Comparison of ENCODE assay signal across 13 cellular contexts in the genomic region with DNA sequence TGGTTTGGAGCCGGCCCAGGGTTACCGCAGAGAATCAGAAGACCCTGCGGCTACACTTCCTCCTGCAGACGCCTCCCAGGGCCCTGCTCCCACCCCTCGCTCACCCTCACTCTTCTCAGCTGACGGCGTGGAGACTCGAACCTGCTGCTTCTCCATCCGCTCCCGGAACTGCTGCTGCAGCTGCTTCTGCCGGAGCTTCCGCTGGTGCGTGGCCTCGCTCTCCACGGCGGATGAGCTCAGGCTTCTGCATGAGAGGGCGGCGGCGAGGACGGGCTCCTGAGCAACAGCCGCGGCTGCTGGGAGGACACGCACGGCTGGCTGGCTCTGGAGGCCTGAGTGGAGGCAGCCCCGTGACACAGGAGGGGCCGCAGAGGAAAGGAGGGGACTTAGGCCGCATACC. TPM values are rescaled to one million over a fixed set of nuclear protein-coding genes. Genes with fewer than 3 reads are reported as not detected.
A peak's percentile ranks its signal among the peaks of the same experiment; 100 is the strongest.
DNase-seq lines count a peak whose midpoint lies in the region; ATAC-seq and TF ChIP-seq lines count a peak whose summit lies in the region.
"Had no signal": no experiment of that assay in that cellular context is flagged by ENCODE, and none has a peak within 500 bp of the region (broad histone marks: within the 10 kb centered on the region; RNA-seq: fewer than 3 reads in every experiment).

No MANE protein-coding gene starts in this region.

- H3K36me3 ChIP-seq in kidney epithelial cell (ENCODE audit: control insufficient read depth, insufficient read depth, low read length) (peaks cover 2% of the 10 kb centered on the region), thymus (ENCODE audit: control insufficient read depth, insufficient read depth) (peaks cover 52% of the 10 kb centered on the region), sigmoid colon (peaks cover 21 to 82% (median 37%) of the 10 kb centered on the region in 4 donors)

- H3K4me1 ChIP-seq in thymus (ENCODE audit: control insufficient read depth, insufficient read depth, low read length) (peaks cover 7% of the 10 kb centered on the region), sigmoid colon (no peaks in the 10 kb centered on the region)
- H3K4me1 ChIP-seq: parathyroid adenoma had no signal

- peak overlapping the region; percentile 60 for H3K4me3 Mint-ChIP-seq in activated naive CD4-positive, alpha-beta T cell treated with anti-CD3 and anti-CD28 coated beads for 36 hours
- H3K4me3 Mint-ChIP-seq in activated CD8-positive, alpha-beta memory T cell treated with anti-CD3 and anti-CD28 coated beads, Interleukin-2, amount 10 ng/mL, durations not matched to agents 7 days and 5 days = peak overlapping the region; percentile 25

- 60% methylated on average over 27 of the region's 27 CpGs for WGBS in thymus
- 83 to 92% methylated on average over 27 of the region's 27 CpGs for WGBS in sigmoid colon, 2 donors

- H3K4me1 Mint-ChIP-seq in activated naive CD4-positive, alpha-beta T cell treated with anti-CD3 and anti-CD28 coated beads for 36 hours (ENCODE audit: low read depth) = peaks cover 20% of the 10 kb centered on the region
- peaks cover 24% of the 10 kb centered on the region for H3K4me1 Mint-ChIP-seq in activated CD8-positive, alpha-beta memory T cell treated with anti-CD3 and anti-CD28 coated beads, Interleukin-2, amount 10 ng/mL, durations not matched to agents 7 days and 5 days

- CTCF ChIA-PET in activated naive CD4-positive, alpha-beta T cell treated with anti-CD3 and anti-CD28 coated beads for 36 hours (lab: Charles Lee) = no interaction called here
- CTCF ChIA-PET in activated CD8-positive, alpha-beta memory T cell treated with anti-CD3 and anti-CD28 coated beads, Interleukin-2, amount 10 ng/mL, durations not matched to agents 7 days and 5 days (lab: Charles Lee) = interaction anchor here (0.8 to 0.9 kb wide), 2 partner anchors 10 to 33 kb away, joined by 3 read pairs; partner anchors contain the start of gene RAD52

- ATAC-seq in activated CD8-positive, alpha-beta memory T cell treated with anti-CD3 and anti-CD28 coated beads, Interleukin-2, amount 10 ng/mL, durations not matched to agents 7 days and 5 days = no peak
- ATAC-seq in HG03135 (IDR thresholded peaks at IDR 0.05; ENCODE audit: unreplicated experiment) = no peak
- ATAC-seq: left lobe of liver had no signal

- H3K9me3 Mint-ChIP-seq in activated naive CD4-positive, alpha-beta T cell treated with anti-CD3 and anti-CD28 coated beads for 36 hours = no peaks in the 10 kb centered on the region
- no peaks in the 10 kb centered on the region for H3K9me3 Mint-ChIP-seq in activated CD8-positive, alpha-beta memory T cell treated with anti-CD3 and anti-CD28 coated beads, Interleukin-2, amount 10 ng/mL, durations not matched to agents 7 days and 5 days (ENCODE audit: low read depth)

- H3K27ac ChIP-seq in thymus (ENCODE audit: low read depth) = peak overlapping the region; percentile 1
- no peak overlapping the region for H3K27ac ChIP-seq in sigmoid colon
- H3K27ac ChIP-seq: parathyroid adenoma had no signal

- peak; percentile 36 for DNase-seq in activated naive CD4-positive, alpha-beta T cell treated with anti-CD3 and anti-CD28 coated beads for 36 hours
- no peak for DNase-seq in activated naive CD4-positive, alpha-beta T cell treated with Interleukin-2 at 50 U/mL for 16 hours
- DNase-seq in activated CD8-positive, alpha-beta memory T cell treated with anti-CD3 and anti-CD28 coated beads, Interleukin-2, amount 10 ng/mL, durations not matched to agents 7 days and 5 days = peak; percentile 52
- DNase-seq in kidney epithelial cell (ENCODE audit: low read depth) (peak; percentile 42), sigmoid colon (no peak), NCI-H2227 treated with DMSO at 0.1 percent for 48 hours (lab: John Stamatoyannopoulos, UW) (no peak)
- DNase-seq: NCI-H510A; SIG-M5; stimulated activated CD4-positive, alpha-beta T cell treated with anti-CD3 and anti-CD28 coated beads, Interleukin-2, amount 100 ng/mL, for 48 hours had no signal

- peaks cover 31% of the 10 kb centered on the region for H3K36me3 Mint-ChIP-seq in activated naive CD4-positive, alpha-beta T cell treated with anti-CD3 and anti-CD28 coated beads for 36 hours (ENCODE audit: low read depth)
- H3K36me3 Mint-ChIP-seq in activated CD8-positive, alpha-beta memory T cell treated with anti-CD3 and anti-CD28 coated beads, Interleukin-2, amount 10 ng/mL, durations not matched to agents 7 days and 5 days = peaks cover 57% of the 10 kb centered on the region

- TF ChIP-seq CTCF in kidney epithelial cell (IDR thresholded peaks at IDR 0.05; ENCODE audit: insufficient read depth, low read length, poor library complexity, severe bottlenecking) = no peak
- no peak for TF ChIP-seq CTCF in sigmoid colon (IDR thresholded peaks at IDR 0.05)

- no peaks in the 10 kb centered on the region for H3K27me3 Mint-ChIP-seq in activated naive CD4-positive, alpha-beta T cell treated with anti-CD3 and anti-CD28 coated beads for 36 hours (ENCODE audit: low read depth)
- H3K27me3 Mint-ChIP-seq in activated CD8-positive, alpha-beta memory T cell treated with anti-CD3 and anti-CD28 coated beads, Interleukin-2, amount 10 ng/mL, durations not matched to agents 7 days and 5 days = no peaks in the 10 kb centered on the region

- TF ChIP-seq POLR2A in sigmoid colon (IDR thresholded peaks at IDR 0.05) = no peak

- H3K27me3 ChIP-seq in kidney epithelial cell (ENCODE audit: control insufficient read depth, insufficient read depth, low read length) = no peaks in the 10 kb centered on the region
- no peaks in the 10 kb centered on the region for H3K27me3 ChIP-seq in thymus (ENCODE audit: control insufficient read depth, insufficient read depth)
- no peaks in the 10 kb centered on the region for H3K27me3 ChIP-seq in sigmoid colon

- H3K9me3 ChIP-seq in thymus (ENCODE audit: control insufficient read depth) = no peaks in the 10 kb centered on the region
- no peaks in the 10 kb centered on the region for H3K9me3 ChIP-seq in sigmoid colon

- TF ChIP-seq EP300 in sigmoid colon (IDR thresholded peaks at IDR 0.05) = no peak

- peak overlapping the region; percentile 72 for H3K27ac Mint-ChIP-seq in activated naive CD4-positive, alpha-beta T cell treated with anti-CD3 and anti-CD28 coated beads for 36 hours
- H3K27ac Mint-ChIP-seq in activated CD8-positive, alpha-beta memory T cell treated with anti-CD3 and anti-CD28 coated beads, Interleukin-2, amount 10 ng/mL, durations not matched to agents 7 days and 5 days = peak overlapping the region; percentile 87

- H3K4me3 ChIP-seq in kidney epithelial cell (ENCODE audit: low read depth, low read length) (no peak overlapping the region), thymus (ENCODE audit: low read length) (no peak overlapping the region), sigmoid colon (no peak overlapping the region)

- intact Hi-C loops in activated naive CD4-positive, alpha-beta T cell treated with anti-CD3 and anti-CD28 coated beads for 36 hours (cut with micrococcal nuclease) = no loop called here
- intact Hi-C loops in sigmoid colon (cut with DNase I) = no loop called here

RNA-seq across cellular contexts. Expression of gene RAD52, which starts 33.3 kb away (rescaled TPM):
- total RNA-seq in activated naive CD4-positive, alpha-beta T cell treated with anti-CD3 and anti-CD28 coated beads for 36 hours = 10 to 100 TPM; 15.6 to 17.9 TPM
- 10 to 100 TPM; 14.6 to 21.8 TPM for total RNA-seq in activated CD8-positive, alpha-beta memory T cell treated with anti-CD3 and anti-CD28 coated beads, Interleukin-2, amount 10 ng/mL, durations not matched to agents 7 days and 5 days
- 7.1 and 17.5 TPM in 2 replicates for total RNA-seq in kidney epithelial cell
- polyA plus RNA-seq in thymus = 13.3 TPM
- 10 to 100 TPM; 12.8 to 41.8 (median 18.5) TPM for total RNA-seq in sigmoid colon
- 10 to 100 TPM in 2 of 3 donors, 1 to 10 TPM in 1; 6.0 to 13.8 (median 10.4) TPM for polyA plus RNA-seq in sigmoid colon

Comparison
In these comparisons a context has a peak if more than half of its experiments do, and no peak if none do; other contexts are left out.
1. DNase-seq: peak in activated naive CD4-positive, alpha-beta T cell treated with anti-CD3 and anti-CD28 coated beads for 36 hours (single experiment), activated CD8-positive, alpha-beta memory T cell treated with anti-CD3 and anti-CD28 coated beads, Interleukin-2, amount 10 ng/mL, durations not matched to agents 7 days and 5 days (single experiment) and kidney epithelial cell (single experiment); none in activated naive CD4-positive, alpha-beta T cell treated with Interleukin-2 at 50 U/mL for 16 hours (single experiment), sigmoid colon (single experiment) and NCI-H2227 treated with DMSO at 0.1 percent for 48 hours (single experiment).